9 cellular contexts compared by ENCODE assay signal in the genomic region with DNA sequence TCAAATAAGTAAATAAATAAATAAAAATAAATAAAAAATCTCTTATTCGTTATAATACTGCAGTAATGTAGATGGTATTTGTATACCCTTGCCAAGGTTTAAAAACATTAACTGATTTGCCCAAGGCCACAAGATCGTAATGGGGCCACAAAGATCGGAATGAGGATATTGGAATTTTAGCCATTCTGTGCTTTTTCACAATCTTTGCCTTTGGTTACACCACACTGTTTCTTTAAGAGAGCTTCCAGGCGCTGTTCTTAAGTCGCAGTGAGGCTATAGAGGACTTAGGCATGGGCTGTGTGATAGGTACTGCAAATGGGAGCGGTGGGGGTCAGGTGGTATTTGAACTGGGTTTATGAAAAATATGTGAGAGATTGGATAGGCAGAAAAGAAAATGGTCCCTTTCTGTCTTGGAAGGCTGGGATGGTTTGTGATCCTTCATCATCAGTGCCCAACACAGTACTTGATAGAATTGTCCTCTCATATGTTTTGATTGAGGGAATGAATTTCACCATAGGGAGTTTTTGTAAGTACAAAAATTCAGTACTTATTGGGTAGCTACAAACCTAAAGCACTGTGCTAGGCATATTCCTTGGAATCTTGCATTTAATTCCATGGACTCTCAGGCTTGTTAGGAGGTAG. TPM values are rescaled to one million over a fixed set of nuclear protein-coding genes. Genes with fewer than 3 reads are reported as not detected.
DNase-seq lines count a peak whose midpoint lies in the region; FAIRE-seq and TF ChIP-seq lines count a peak whose summit lies in the region.
"Had no signal": no experiment of that assay in that cellular context is flagged by ENCODE, and none has a peak within 500 bp of the region (broad histone marks: within the 10 kb centered on the region; RNA-seq: fewer than 3 reads in every experiment).

No MANE protein-coding gene starts in this region.

- TSS peak; percentile 14 for BruUV-seq in mammary epithelial cell (replicated peaks; lab: Mats Ljungman, UMichigan)

- peak overlapping the region; percentile 80 for H3K4me2 ChIP-seq in mammary epithelial cell (ENCODE audit: insufficient read depth, low read depth, low read length)

- no peak for DNase-seq in AG04449 (ENCODE audit: low read depth, low spot score)
- no peak for DNase-seq in HFFc6
- peak; percentile 6 for DNase-seq in mammary epithelial cell
- no peak for DNase-seq in mesothelial cell of epicardium (ENCODE audit: low spot score in 2 of 2, unreplicated experiment in 2 of 2)
- DNase-seq in RCC 7860 (ENCODE audit: low spot score): no peak
- DNase-seq in effector CD4-positive, alpha-beta T cell: no peak
- no peak for DNase-seq in NCI-H2196 (lab: John Stamatoyannopoulos, UW; ENCODE audit: unreplicated experiment)
- DNase-seq in stimulated activated CD4-positive, alpha-beta T cell treated with anti-CD3 and anti-CD28 coated beads, Interleukin-12 subunit alpha, Interleukin-12 subunit beta, amount 100 ng/mL, for 4 hours: no peak

- peaks cover 63% of the 10 kb centered on the region for H3K79me2 ChIP-seq in mammary epithelial cell (ENCODE audit: insufficient read depth, low read length)

- peak overlapping the region; percentile 86 for H3K4me3 Mint-ChIP-seq in HFFc6
- peak overlapping the region; percentile 86 for H3K4me3 Mint-ChIP-seq in mesothelial cell of epicardium

- in situ Hi-C loops in mammary epithelial cell (cut with MboI; ENCODE audit: low sequenced_read_pairs in 2 of 2): no loop called here

- peaks cover 63% of the 10 kb centered on the region for H3K4me1 Mint-ChIP-seq in HFFc6 (ENCODE audit: low read depth)
- H3K4me1 Mint-ChIP-seq in mesothelial cell of epicardium: peaks cover 37% of the 10 kb centered on the region

- no peak overlapping the region for H2AFZ ChIP-seq in mammary epithelial cell (ENCODE audit: low read depth, low read length)

- H3K4me3 ChIP-seq in AG04449 (ENCODE audit: low read depth, low read length) (peak overlapping the region; percentile 83), mammary epithelial cell (replicated peaks in 1 of 3; ENCODE audit: insufficient read depth in 1 of 3, low read depth in 2 of 3, low read length in 3 of 3) (peak overlapping the region; percentile 75 to 82 (median 80))

- H3K27ac ChIP-seq in mammary epithelial cell (ENCODE audit: insufficient read depth, low read depth, low read length): peak overlapping the region; percentile 77

- H3K9me3 ChIP-seq in mammary epithelial cell (replicated peaks; ENCODE audit: insufficient read depth, low read length): no peaks in the 10 kb centered on the region

- H3K9ac ChIP-seq in mammary epithelial cell (ENCODE audit: insufficient read depth, low read length): no peak overlapping the region

- CTCF ChIA-PET in AG04449 (lab: Yijun Ruan, JAX) (interaction anchor here (1.0 kb wide), 1 partner anchor 10 kb away, joined by 3 read pairs; no protein-coding TSS in a partner anchor), mammary epithelial cell (lab: Charles Lee; ENCODE audit: low non-redundant PET) (no interaction called here)

- peaks cover 21% of the 10 kb centered on the region for H3K4me1 ChIP-seq in mammary epithelial cell (ENCODE audit: insufficient read depth, low read length)

- POLR2A ChIA-PET in AG04449 (lab: Yijun Ruan, JAX): no interaction called here

- H3K36me3 ChIP-seq in mammary epithelial cell (ENCODE audit: insufficient read depth, low read length): no peaks in the 10 kb centered on the region

- FAIRE-seq in RCC 7860 (lab: Jason Lieb, UNC): no peak
- FAIRE-seq: GM18507 had no signal

- no peaks in the 10 kb centered on the region for H3K27me3 ChIP-seq in mammary epithelial cell (ENCODE audit: insufficient read depth, low read length)

- H3K27ac Mint-ChIP-seq in HFFc6: peak overlapping the region; percentile 61
- H3K27ac Mint-ChIP-seq in mesothelial cell of epicardium: peak overlapping the region; percentile 74

- H3K36me3 Mint-ChIP-seq in HFFc6 (ENCODE audit: low read depth): peaks cover 40% of the 10 kb centered on the region
- peaks cover 2% of the 10 kb centered on the region for H3K36me3 Mint-ChIP-seq in mesothelial cell of epicardium

- H3K27me3 Mint-ChIP-seq in HFFc6 (ENCODE audit: insufficient read depth): peaks cover 7% of the 10 kb centered on the region
- H3K27me3 Mint-ChIP-seq in mesothelial cell of epicardium (ENCODE audit: low read depth): no peaks in the 10 kb centered on the region

- dilution Hi-C loops in mammary epithelial cell (cut with HindIII; ENCODE audit: low sequenced_read_pairs): no loop called here

- peaks cover 5% of the 10 kb centered on the region for H4K20me1 ChIP-seq in mammary epithelial cell (ENCODE audit: insufficient read depth, low read length)

- TF ChIP-seq CTCF in AG04449 (IDR thresholded peaks at IDR 0.05; ENCODE audit: insufficient read depth, low read length, missing control alignments) (no peak), HFFc6 (IDR thresholded peaks at IDR 0.05) (no peak), mammary epithelial cell (conservative IDR thresholded peaks at IDR 0.05 in 1 of 2, IDR thresholded peaks at IDR 0.05 in 1 of 2; ENCODE audit: extremely low read depth in 1 of 2, insufficient read depth in 1 of 2, low read depth in 1 of 2, low read length in 2 of 2) (no peak), mesothelial cell of epicardium (IDR thresholded peaks at IDR 0.05; ENCODE audit: unreplicated experiment) (no peak)

- 59% methylated on average over 6 of the region's 6 CpGs for WGBS in mammary epithelial cell (ENCODE audit: low coverage, missing lambda C conversion rate)

- H3K9me3 Mint-ChIP-seq in HFFc6 (no peaks in the 10 kb centered on the region), mesothelial cell of epicardium (no peaks in the 10 kb centered on the region)

- intact Hi-C loops in mammary epithelial cell (cut with micrococcal nuclease): loop anchor here (2.0 to 10.0 kb wide), 2 partner anchors 228 to 322 kb away; no protein-coding TSS in a partner anchor

RNA-seq across cellular contexts. Expression of a gene that starts 1.4 kb away (rescaled TPM):
- total RNA-seq in HFFc6 (2021; fragmentation: NEBNext Ultra II Directional; extraction: Animal tissue kit (Norgen Biotek cat#: 25700)): 10 to 100 TPM; 44.4 to 55.2 (median 48.7) TPM
- 10 to 100 TPM; 17.7 to 38.7 TPM for total RNA-seq in mammary epithelial cell
- 13.6 TPM for polyA plus RNA-seq in mammary epithelial cell
- polyA minus RNA-seq in mammary epithelial cell: 29.2 TPM
- total RNA-seq in mesothelial cell of epicardium: 30.2 to 31.3 TPM (median 30.3 TPM) in 3 replicates
